4 cellular contexts compared by ENCODE assay signal in genomic region chr12:131777269-131777668, GRCh38. TPM values are rescaled to one million over a fixed set of nuclear protein-coding genes. Genes with fewer than 3 reads are reported as not detected.
"Had no signal": no experiment of that assay in that cellular context is flagged by ENCODE, and none has a peak within 500 bp of the region (broad histone marks: within the 10 kb centered on the region; RNA-seq: fewer than 3 reads in every experiment).

No MANE protein-coding gene starts in this region.

RNA-seq across cellular contexts. Expression of gene MMP17, which starts 50.9 kb away (rescaled TPM):
- total RNA-seq: activated naive CD4-positive, alpha-beta T cell treated with anti-CD3 and anti-CD28 coated beads for 36 hours; activated naive CD4-positive, alpha-beta T cell treated with anti-CD3 and anti-CD28 coated beads, Interleukin-2, amount 50 U/mL, for 72 hours; activated T-cell treated with anti-CD3 and anti-CD28 coated beads, Interleukin-2, amount 50 U/mL, for 72 hours; cardiac muscle cell had no signal
